ENCODE assay signal across 11 cellular contexts in the genomic region with DNA sequence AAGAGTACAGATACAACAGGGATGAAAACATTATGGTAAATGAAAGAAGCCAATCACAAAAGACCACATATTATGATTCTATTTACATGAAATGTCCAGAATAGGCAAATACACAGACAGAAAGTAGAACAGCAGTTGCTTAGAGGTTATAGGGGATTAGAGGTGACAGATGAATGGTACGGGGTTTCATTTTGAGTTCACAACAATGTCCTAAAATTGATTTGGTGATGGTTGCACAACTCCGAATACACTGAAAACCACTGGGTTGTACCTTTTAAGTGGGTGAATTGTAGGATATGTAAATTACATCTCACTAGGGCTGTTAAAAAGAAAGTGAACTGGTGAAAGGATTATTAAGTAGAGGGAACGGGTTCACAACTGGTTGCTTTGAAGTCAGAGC.
DNase-seq lines count a peak whose midpoint lies in the region; ATAC-seq and TF ChIP-seq lines count a peak whose summit lies in the region.
"Had no signal": no experiment of that assay in that cellular context is flagged by ENCODE, and none has a peak within 500 bp of the region (broad histone marks: within the 10 kb centered on the region; RNA-seq: fewer than 3 reads in every experiment).

No MANE protein-coding gene starts in this region.

- no peak for DNase-seq in natural killer cell treated with Interleukin-12 subunit alpha and Interleukin-12 subunit beta and Interleukin-15 and Interleukin-18, amount 100 ng/mL, for 72 hours (ENCODE audit: low spot score)
- no peak for DNase-seq in natural killer cell
- no peak for DNase-seq in stimulated activated naive B cell treated with anti-CD40 and anti-IgM and Interleukin-4, amounts not matched to agents 10 μg/mL and 1 μg/mL and 100 μg/mL, for 72 hours
- DNase-seq in NCI-H82 (lab: John Stamatoyannopoulos, UW): no peak
- no peak for DNase-seq in NCI-H1436 treated with DMSO at 0.1 percent for 48 hours (lab: John Stamatoyannopoulos, UW)
- DNase-seq in inferior parietal cortex (ENCODE audit: extremely low spot score): no peak
- DNase-seq: NCI-H1930, nucleus accumbens, testis had no signal

- TF ChIP-seq CTCF in natural killer cell (IDR thresholded peaks at IDR 0.05): no peak

- peaks cover 3% of the 10 kb centered on the region for H3K9me3 Mint-ChIP-seq in natural killer cell treated with Interleukin-12 subunit alpha and Interleukin-12 subunit beta and Interleukin-15 and Interleukin-18, amount 100 ng/mL, for 72 hours
- no peaks in the 10 kb centered on the region for H3K9me3 Mint-ChIP-seq in natural killer cell
- H3K9me3 Mint-ChIP-seq in stimulated activated naive B cell treated with anti-CD40 and anti-IgM and Interleukin-4, amounts not matched to agents 10 μg/mL and 1 μg/mL and 100 μg/mL, for 72 hours: no peaks in the 10 kb centered on the region

- H3K4me3 Mint-ChIP-seq in natural killer cell treated with Interleukin-12 subunit alpha and Interleukin-12 subunit beta and Interleukin-15 and Interleukin-18, amount 100 ng/mL, for 72 hours: peak overlapping the region; percentile 62
- no peak overlapping the region for H3K4me3 Mint-ChIP-seq in natural killer cell
- peak overlapping the region in 1 of 2 donors; percentile 14 for H3K4me3 Mint-ChIP-seq in stimulated activated naive B cell treated with anti-CD40 and anti-IgM and Interleukin-4, amounts not matched to agents 10 μg/mL and 1 μg/mL and 100 μg/mL, for 72 hours

- H3K4me1 Mint-ChIP-seq in natural killer cell treated with Interleukin-12 subunit alpha and Interleukin-12 subunit beta and Interleukin-15 and Interleukin-18, amount 100 ng/mL, for 72 hours (ENCODE audit: low read depth in 2 of 2): peaks cover 57 to 61% of the 10 kb centered on the region in 2 donors
- H3K4me1 Mint-ChIP-seq in natural killer cell: peaks cover 41 to 42% of the 10 kb centered on the region in 2 donors
- peaks cover 44 to 65% of the 10 kb centered on the region in 2 donors for H3K4me1 Mint-ChIP-seq in stimulated activated naive B cell treated with anti-CD40 and anti-IgM and Interleukin-4, amounts not matched to agents 10 μg/mL and 1 μg/mL and 100 μg/mL, for 72 hours

- peak overlapping the region; percentile 62 to 85 for H3K27ac Mint-ChIP-seq in natural killer cell treated with Interleukin-12 subunit alpha and Interleukin-12 subunit beta and Interleukin-15 and Interleukin-18, amount 100 ng/mL, for 72 hours
- H3K27ac Mint-ChIP-seq in natural killer cell: no peak overlapping the region
- peak overlapping the region; percentile 79 for H3K27ac Mint-ChIP-seq in stimulated activated naive B cell treated with anti-CD40 and anti-IgM and Interleukin-4, amounts not matched to agents 10 μg/mL and 1 μg/mL and 100 μg/mL, for 72 hours

- no peaks in the 10 kb centered on the region for H3K27me3 Mint-ChIP-seq in natural killer cell treated with Interleukin-12 subunit alpha and Interleukin-12 subunit beta and Interleukin-15 and Interleukin-18, amount 100 ng/mL, for 72 hours
- no peaks in the 10 kb centered on the region for H3K27me3 Mint-ChIP-seq in natural killer cell (ENCODE audit: low read depth in 2 of 2)
- H3K27me3 Mint-ChIP-seq in stimulated activated naive B cell treated with anti-CD40 and anti-IgM and Interleukin-4, amounts not matched to agents 10 μg/mL and 1 μg/mL and 100 μg/mL, for 72 hours: no peaks in the 10 kb centered on the region

- intact Hi-C loops in natural killer cell (cut with micrococcal nuclease): no loop called here

- peaks cover 31% of the 10 kb centered on the region for H3K36me3 Mint-ChIP-seq in natural killer cell treated with Interleukin-12 subunit alpha and Interleukin-12 subunit beta and Interleukin-15 and Interleukin-18, amount 100 ng/mL, for 72 hours
- peaks cover 15% of the 10 kb centered on the region for H3K36me3 Mint-ChIP-seq in natural killer cell
- peaks cover 27 to 58% of the 10 kb centered on the region in 2 donors for H3K36me3 Mint-ChIP-seq in stimulated activated naive B cell treated with anti-CD40 and anti-IgM and Interleukin-4, amounts not matched to agents 10 μg/mL and 1 μg/mL and 100 μg/mL, for 72 hours

- peak; percentile 94 to 95 for ATAC-seq in natural killer cell treated with Interleukin-12 subunit alpha and Interleukin-12 subunit beta and Interleukin-15 and Interleukin-18, amount 100 ng/mL, for 72 hours
- no peak for ATAC-seq in natural killer cell
- peak; percentile 66 for ATAC-seq in GM21619 (IDR thresholded peaks at IDR 0.05; ENCODE audit: unreplicated experiment)
- ATAC-seq in HG03139 (IDR thresholded peaks at IDR 0.05; ENCODE audit: unreplicated experiment): peak; percentile 54
- ATAC-seq in stimulated activated naive B cell treated with anti-CD40 and anti-IgM and Interleukin-4, amounts not matched to agents 10 μg/mL and 1 μg/mL and 100 μg/mL, for 72 hours (replicated peaks): peak; percentile 33 to 49

Comparison
In these comparisons a context has a peak if more than half of its experiments do, and no peak if none do; other contexts are left out.
1. ATAC-seq: peak in natural killer cell treated with Interleukin-12 subunit alpha and Interleukin-12 subunit beta and Interleukin-15 and Interleukin-18, amount 100 ng/mL, for 72 hours (2 of 2), GM21619 (single experiment), HG03139 (single experiment) and stimulated activated naive B cell treated with anti-CD40 and anti-IgM and Interleukin-4, amounts not matched to agents 10 μg/mL and 1 μg/mL and 100 μg/mL, for 72 hours (2 of 2); none in natural killer cell (0 of 3).
2. H3K27ac Mint-ChIP-seq: peak in natural killer cell treated with Interleukin-12 subunit alpha and Interleukin-12 subunit beta and Interleukin-15 and Interleukin-18, amount 100 ng/mL, for 72 hours (2 of 2) and stimulated activated naive B cell treated with anti-CD40 and anti-IgM and Interleukin-4, amounts not matched to agents 10 μg/mL and 1 μg/mL and 100 μg/mL, for 72 hours (single experiment); none in natural killer cell (0 of 2).